ENCODE assay signal across 1 cellular context in the genomic region with DNA sequence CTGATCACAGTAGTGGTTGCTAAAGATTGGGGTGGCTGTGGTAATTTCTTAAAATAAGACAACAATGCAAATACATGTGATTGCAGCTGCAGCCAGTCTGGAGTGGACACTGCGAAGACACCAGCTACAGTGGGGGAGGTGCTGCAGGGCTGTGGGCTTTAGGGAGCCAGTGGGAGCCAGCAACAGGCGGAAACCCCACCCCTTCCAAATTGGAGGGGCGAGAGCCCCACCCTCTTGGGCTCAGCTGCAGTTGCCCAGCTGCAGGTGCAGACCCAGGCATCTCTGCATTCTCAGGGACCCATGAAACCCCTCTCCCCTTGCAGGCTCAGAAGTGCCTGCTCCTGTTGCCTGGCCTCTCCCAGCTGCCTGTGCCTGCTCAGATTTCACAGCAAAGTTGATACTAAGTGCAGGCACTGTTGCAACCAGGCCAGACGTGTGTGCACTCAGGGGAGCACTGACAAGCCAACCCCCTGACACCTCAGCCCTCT.
A peak's percentile ranks its signal among the peaks of the same experiment; 100 is the strongest.
TF ChIP-seq lines count a peak whose summit lies in the region.

No MANE protein-coding gene starts in this region.

TF ChIP-seq in H1, 55 proteins besides CTCF, POLR2A, EP300 and RAD21:
- no peak for TF ChIP-seq EZH2 (IDR thresholded peaks at IDR 0.05; ENCODE audit: low read depth, low read length, severe bottlenecking)
- no peak for TF ChIP-seq SP4 (IDR thresholded peaks at IDR 0.05; ENCODE audit: low read length)
- TF ChIP-seq NANOG (IDR thresholded peaks at IDR 0.05; ENCODE audit: insufficient read depth, low read depth, low read length, poor library complexity, severe bottlenecking), result no peak
- TF ChIP-seq TBP (IDR thresholded peaks at IDR 0.05; ENCODE audit: low read depth, low read length), result no peak
- TF ChIP-seq ZNF274 (IDR thresholded peaks at IDR 0.05; ENCODE audit: borderline replicate concordance, extremely low read depth, low read length), result no peak
- TF ChIP-seq TCF12 (IDR thresholded peaks at IDR 0.05; ENCODE audit: low read depth, low read length), result 0 out of 2 replicates have a peak, but pooled peaks have one; percentile 50
- peak; percentile 26; the same call in 1 of the 2 replicates for TF ChIP-seq SRF (IDR thresholded peaks at IDR 0.05; ENCODE audit: low read depth, low read length)
- TF ChIP-seq KDM5A (IDR thresholded peaks at IDR 0.05; ENCODE audit: low read length), result no peak
- TF ChIP-seq, protein P1, sequence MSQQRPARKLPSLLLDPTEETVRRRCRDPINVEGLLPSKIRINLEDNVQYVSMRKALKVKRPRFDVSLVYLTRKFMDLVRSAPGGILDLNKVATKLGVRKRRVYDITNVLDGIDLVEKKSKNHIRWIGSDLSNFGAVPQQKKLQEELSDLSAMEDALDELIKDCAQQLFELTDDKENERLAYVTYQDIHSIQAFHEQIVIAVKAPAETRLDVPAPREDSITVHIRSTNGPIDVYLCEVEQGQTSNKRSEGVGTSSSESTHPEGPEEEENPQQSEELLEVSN (IDR thresholded peaks at IDR 0.05), result no peak
- no peak for TF ChIP-seq TEAD4 (IDR thresholded peaks at IDR 0.05; ENCODE audit: low read depth, low read length)
- TF ChIP-seq KDM4A (IDR thresholded peaks at IDR 0.05; ENCODE audit: low read depth, low read length, severe bottlenecking), result no peak
